ENCODE assay signal across 26 cellular contexts in genomic region chrX:118734909-118735308, GRCh38. TPM values are rescaled to one million over a fixed set of nuclear protein-coding genes. Genes with fewer than 3 reads are reported as not detected.
DNase-seq lines count a peak whose midpoint lies in the region; ATAC-seq and TF ChIP-seq lines count a peak whose summit lies in the region.
"Had no signal": no experiment of that assay in that cellular context is flagged by ENCODE, and none has a peak within 500 bp of the region (broad histone marks: within the 10 kb centered on the region; RNA-seq: fewer than 3 reads in every experiment).

No MANE protein-coding gene starts in this region.

- no TSS peak for BruUV-seq in mammary epithelial cell (replicated peaks; lab: Mats Ljungman, UMichigan)

- peaks cover 18% of the 10 kb centered on the region for H3K27me3 Mint-ChIP-seq in activated CD4-positive, alpha-beta T cell treated with anti-CD3 and anti-CD28 coated beads for 36 hours
- peaks cover 0 to 21% (median 3%) of the 10 kb centered on the region in 3 donors for H3K27me3 Mint-ChIP-seq in immature natural killer cell (ENCODE audit: low read depth in 3 of 3)

- TF ChIP-seq CTCF in mammary epithelial cell (conservative IDR thresholded peaks at IDR 0.05 in 1 of 2, IDR thresholded peaks at IDR 0.05 in 1 of 2; ENCODE audit: extremely low read depth in 1 of 2, insufficient read depth in 1 of 2, low read depth in 1 of 2, low read length in 2 of 2), result no peak

- dilution Hi-C loops in mammary epithelial cell (cut with HindIII; ENCODE audit: low sequenced_read_pairs), result no loop called here

- peaks cover 2% of the 10 kb centered on the region for H3K36me3 Mint-ChIP-seq in activated CD4-positive, alpha-beta T cell treated with anti-CD3 and anti-CD28 coated beads for 36 hours (ENCODE audit: low read depth)
- no peaks in the 10 kb centered on the region for H3K36me3 Mint-ChIP-seq in stimulated activated effector memory CD8-positive, alpha-beta T cell treated with anti-CD3 and anti-CD28 coated beads, Interleukin-12 subunit alpha, Interleukin-12 subunit beta, amount 100 ng/mL, for 72 hours
- H3K36me3 Mint-ChIP-seq in immature natural killer cell, result no peaks in the 10 kb centered on the region
- H3K36me3 Mint-ChIP-seq: CD4-positive, CD25-positive, alpha-beta regulatory T cell had no signal

- H3K9me3 Mint-ChIP-seq in activated CD4-positive, alpha-beta T cell treated with anti-CD3 and anti-CD28 coated beads for 36 hours (ENCODE audit: low read depth), result no peaks in the 10 kb centered on the region
- no peaks in the 10 kb centered on the region for H3K9me3 Mint-ChIP-seq in stimulated activated effector memory CD8-positive, alpha-beta T cell treated with anti-CD3 and anti-CD28 coated beads, Interleukin-12 subunit alpha, Interleukin-12 subunit beta, amount 100 ng/mL, for 72 hours
- no peaks in the 10 kb centered on the region for H3K9me3 Mint-ChIP-seq in immature natural killer cell

- ATAC-seq in activated CD4-positive, alpha-beta T cell treated with anti-CD3 and anti-CD28 coated beads for 36 hours, result peak; percentile 33
- peak; percentile 60 for ATAC-seq in GM21381 (IDR thresholded peaks at IDR 0.05; ENCODE audit: unreplicated experiment)
- peak; percentile 52 for ATAC-seq in HG03354 (IDR thresholded peaks at IDR 0.05; ENCODE audit: poor library complexity, severe bottlenecking, unreplicated experiment)
- peak; percentile 69 for ATAC-seq in stimulated activated effector memory CD8-positive, alpha-beta T cell treated with anti-CD3 and anti-CD28 coated beads, Interleukin-12 subunit alpha, Interleukin-12 subunit beta, amount 100 ng/mL, for 72 hours
- ATAC-seq in HG02588 (IDR thresholded peaks at IDR 0.05; ENCODE audit: unreplicated experiment), result no peak
- ATAC-seq: effector memory CD8-positive, alpha-beta T cell; heart left ventricle; left colon had no signal

- DNase-seq in activated CD4-positive, alpha-beta T cell treated with anti-CD3 and anti-CD28 coated beads for 36 hours, result no peak
- no peak for DNase-seq in activated CD4-positive, alpha-beta T cell treated with anti-CD3 and anti-CD28 coated beads for 4 hours
- DNase-seq in stimulated activated effector memory CD8-positive, alpha-beta T cell treated with anti-CD3 and anti-CD28 coated beads, Interleukin-12 subunit alpha, Interleukin-12 subunit beta, amount 100 ng/mL, for 72 hours (ENCODE audit: low spot score in 2 of 2), result no peak
- DNase-seq in mammary epithelial cell (no peak), immature natural killer cell (no peak)
- DNase-seq: activated CD4-positive, alpha-beta memory T cell treated with anti-CD3 and anti-CD28 coated beads, Interleukin-2, amount 10 ng/mL, durations not matched to agents 7 days and 5 days; activated gamma-delta T cell treated with Interleukin-2 at 50 U/mL for 16 hours; adrenal gland; CD4-positive, CD25-positive, alpha-beta regulatory T cell; colonic mucosa; effector memory CD8-positive, alpha-beta T cell; foreskin fibroblast; heart left ventricle; Karpas-422; left colon; mesendoderm; MV-4-11; NCI-H2171; NCI-H524; nucleus accumbens; SHP77 treated with DMSO at 0.1 percent for 48 hours; upper lobe of left lung had no signal

- H4K20me1 ChIP-seq in mammary epithelial cell (ENCODE audit: insufficient read depth, low read length), result no peaks in the 10 kb centered on the region

- intact Hi-C loops in activated CD4-positive, alpha-beta T cell treated with anti-CD3 and anti-CD28 coated beads for 36 hours (cut with DNase I, micrococcal nuclease), result no loop called here
- intact Hi-C loops in mammary epithelial cell (cut with micrococcal nuclease), result no loop called here

- no peak overlapping the region for H3K9ac ChIP-seq in mammary epithelial cell (ENCODE audit: insufficient read depth, low read length)

- peaks cover 4% of the 10 kb centered on the region for H3K4me1 ChIP-seq in mammary epithelial cell (ENCODE audit: insufficient read depth, low read length)
- H3K4me1 ChIP-seq: colonic mucosa had no signal

- in situ Hi-C loops in mammary epithelial cell (cut with MboI; ENCODE audit: low sequenced_read_pairs in 2 of 2), result no loop called here

- H3K79me2 ChIP-seq in mammary epithelial cell (ENCODE audit: insufficient read depth, low read length), result peaks cover 4% of the 10 kb centered on the region

- CTCF ChIA-PET in activated CD4-positive, alpha-beta T cell treated with anti-CD3 and anti-CD28 coated beads for 36 hours (lab: Charles Lee), result interaction anchor here (0.6 to 0.9 kb wide), 2 partner anchors 30 to 387 kb away, joined by 3 read pairs; no protein-coding TSS in a partner anchor
- CTCF ChIA-PET in mammary epithelial cell (lab: Charles Lee; ENCODE audit: low non-redundant PET), result no interaction called here

- no peak overlapping the region for H2AFZ ChIP-seq in mammary epithelial cell (ENCODE audit: low read depth, low read length)

- no peak overlapping the region for H3K4me2 ChIP-seq in mammary epithelial cell (ENCODE audit: insufficient read depth, low read depth, low read length)

- peaks cover 4% of the 10 kb centered on the region for H3K9me3 ChIP-seq in mammary epithelial cell (replicated peaks; ENCODE audit: insufficient read depth, low read length)
- H3K9me3 ChIP-seq: adrenal gland, colonic mucosa, upper lobe of left lung had no signal

- peaks cover 6% of the 10 kb centered on the region for H3K4me1 Mint-ChIP-seq in activated CD4-positive, alpha-beta T cell treated with anti-CD3 and anti-CD28 coated beads for 36 hours
- peaks cover 16% of the 10 kb centered on the region for H3K4me1 Mint-ChIP-seq in stimulated activated effector memory CD8-positive, alpha-beta T cell treated with anti-CD3 and anti-CD28 coated beads, Interleukin-12 subunit alpha, Interleukin-12 subunit beta, amount 100 ng/mL, for 72 hours
- no peaks in the 10 kb centered on the region for H3K4me1 Mint-ChIP-seq in immature natural killer cell
- H3K4me1 Mint-ChIP-seq: CD4-positive, CD25-positive, alpha-beta regulatory T cell had no signal

- H3K4me3 Mint-ChIP-seq in activated CD4-positive, alpha-beta T cell treated with anti-CD3 and anti-CD28 coated beads for 36 hours, result no peak overlapping the region
- H3K4me3 Mint-ChIP-seq in stimulated activated effector memory CD8-positive, alpha-beta T cell treated with anti-CD3 and anti-CD28 coated beads, Interleukin-12 subunit alpha, Interleukin-12 subunit beta, amount 100 ng/mL, for 72 hours, result no peak overlapping the region
- no peak overlapping the region for H3K4me3 Mint-ChIP-seq in immature natural killer cell
- H3K4me3 Mint-ChIP-seq: activated CD4-positive, alpha-beta memory T cell treated with anti-CD3 and anti-CD28 coated beads, Interleukin-2, amount 10 ng/mL, durations not matched to agents 7 days and 5 days; CD4-positive, CD25-positive, alpha-beta regulatory T cell; effector memory CD8-positive, alpha-beta T cell had no signal

- no peak overlapping the region for H3K27ac ChIP-seq in mammary epithelial cell (ENCODE audit: insufficient read depth, low read depth, low read length)
- H3K27ac ChIP-seq: 22Rv1, adrenal gland, colonic mucosa, heart left ventricle, upper lobe of left lung had no signal

- POLR2A ChIA-PET in activated CD4-positive, alpha-beta T cell treated with anti-CD3 and anti-CD28 coated beads for 36 hours (lab: Charles Lee), result no interaction called here

- no peaks in the 10 kb centered on the region for H3K27me3 ChIP-seq in mammary epithelial cell (ENCODE audit: insufficient read depth, low read length)
- H3K27me3 ChIP-seq: adrenal gland, colonic mucosa, heart left ventricle, upper lobe of left lung had no signal

- no peak overlapping the region for H3K27ac Mint-ChIP-seq in activated CD4-positive, alpha-beta T cell treated with anti-CD3 and anti-CD28 coated beads for 36 hours
- no peak overlapping the region for H3K27ac Mint-ChIP-seq in stimulated activated effector memory CD8-positive, alpha-beta T cell treated with anti-CD3 and anti-CD28 coated beads, Interleukin-12 subunit alpha, Interleukin-12 subunit beta, amount 100 ng/mL, for 72 hours
- no peak overlapping the region for H3K27ac Mint-ChIP-seq in immature natural killer cell
- H3K27ac Mint-ChIP-seq: activated CD4-positive, alpha-beta memory T cell treated with anti-CD3 and anti-CD28 coated beads, Interleukin-2, amount 10 ng/mL, durations not matched to agents 7 days and 5 days; CD4-positive, CD25-positive, alpha-beta regulatory T cell; effector memory CD8-positive, alpha-beta T cell had no signal

- H3K36me3 ChIP-seq in mammary epithelial cell (ENCODE audit: insufficient read depth, low read length), result no peaks in the 10 kb centered on the region
- H3K36me3 ChIP-seq: adrenal gland, colonic mucosa, heart left ventricle, upper lobe of left lung had no signal

- 74% methylated on average over 2 of the region's 2 CpGs for WGBS in mammary epithelial cell (ENCODE audit: low coverage, missing lambda C conversion rate)

- H3K4me3 ChIP-seq in mammary epithelial cell (replicated peaks in 1 of 3; ENCODE audit: insufficient read depth in 1 of 3, low read depth in 2 of 3, low read length in 3 of 3), result no peak overlapping the region
- H3K4me3 ChIP-seq: adrenal gland, colonic mucosa, heart left ventricle, upper lobe of left lung had no signal

RNA-seq across cellular contexts. Expression of gene IL13RA1, which starts 7.5 kb away (rescaled TPM):
- under 1 TPM; 0.81 to 0.98 TPM for total RNA-seq in activated CD4-positive, alpha-beta T cell treated with anti-CD3 and anti-CD28 coated beads for 36 hours
- total RNA-seq in mammary epithelial cell, result 10 to 100 TPM; 36.0 to 56.8 TPM
- polyA plus RNA-seq in mammary epithelial cell (12.7 TPM), immature natural killer cell (1 to 10 TPM in 2 of 3 donors, under 1 TPM in 1; 0.96 to 4.2 (median 3.7) TPM)
- polyA minus RNA-seq in mammary epithelial cell, result 13.7 TPM
- total RNA-seq: activated CD4-positive, alpha-beta memory T cell treated with anti-CD3 and anti-CD28 coated beads, Interleukin-2, amount 10 ng/mL, durations not matched to agents 7 days and 5 days; CD4-positive, CD25-positive, alpha-beta regulatory T cell had no signal

Comparison
In these comparisons a context has a peak if more than half of its experiments do, and no peak if none do; other contexts are left out.
1. RNA of gene IL13RA1, which starts 7.5 kb away (total RNA-seq): 36.0 to 56.8 TPM in mammary epithelial cell; 0.81 to 0.98 TPM in activated CD4-positive, alpha-beta T cell treated with anti-CD3 and anti-CD28 coated beads for 36 hours; every median in the first group is over 10 times any median in the second.